19 cellular contexts compared by ENCODE assay signal in the genomic region with DNA sequence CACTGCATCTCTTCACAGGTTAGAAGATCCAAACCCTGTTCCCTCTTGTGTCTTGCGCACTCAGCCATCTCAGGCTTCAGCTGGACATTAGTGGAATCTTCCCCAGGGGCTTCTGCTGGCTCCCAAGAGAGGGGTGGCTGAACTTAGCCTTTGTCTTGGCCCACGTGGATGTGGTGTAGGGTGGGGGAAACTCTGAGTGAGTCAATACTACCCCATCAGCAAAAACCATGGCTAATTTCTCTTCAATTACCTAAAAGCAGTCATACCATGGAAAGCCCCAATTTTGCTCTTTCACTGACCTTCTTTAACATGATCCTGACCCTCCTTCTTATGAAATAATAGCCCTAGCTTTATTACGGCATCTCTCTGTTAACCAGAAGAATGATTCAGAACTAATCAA.
DNase-seq lines count a peak whose midpoint lies in the region; ATAC-seq and TF ChIP-seq lines count a peak whose summit lies in the region.
"Had no signal": no experiment of that assay in that cellular context is flagged by ENCODE, and none has a peak within 500 bp of the region (broad histone marks: within the 10 kb centered on the region; RNA-seq: fewer than 3 reads in every experiment).

No MANE protein-coding gene starts in this region.

- no peak for TF ChIP-seq POLR2A in lower leg skin (IDR thresholded peaks at IDR 0.05)

- H3K4me3 ChIP-seq in GM06990 (replicated peaks; ENCODE audit: low read depth, low read length) (no peak overlapping the region), lower leg skin (ENCODE audit: low read depth, poor library complexity, severe bottlenecking) (no peak overlapping the region)
- H3K4me3 ChIP-seq: tibial nerve had no signal

- no peaks in the 10 kb centered on the region for H3K36me3 ChIP-seq in GM06990 (ENCODE audit: control insufficient read depth, insufficient read depth, low read length)
- H3K36me3 ChIP-seq: tibial nerve had no signal

- ATAC-seq in GM19023 (IDR thresholded peaks at IDR 0.05; ENCODE audit: unreplicated experiment) (peak; percentile 89), HG02610 (IDR thresholded peaks at IDR 0.05; ENCODE audit: unreplicated experiment) (peak; percentile 90), HG03196 (IDR thresholded peaks at IDR 0.05; ENCODE audit: unreplicated experiment) (peak; percentile 56)
- ATAC-seq: left lobe of liver had no signal

- no peaks in the 10 kb centered on the region for H3K27me3 ChIP-seq in GM06990 (replicated peaks; ENCODE audit: control insufficient read depth, insufficient read depth, low read length)
- H3K27me3 ChIP-seq: tibial nerve had no signal

- intact Hi-C loops in lower leg skin (cut with DNase I; ENCODE audit: low total_unique reads) = no loop called here

- 85 to 89% methylated on average over 3 of the region's 3 CpGs for WGBS in lower leg skin, 2 donors

- peak; percentile 35 for DNase-seq in GM06990 (ENCODE audit: extremely low read depth, insufficient read length)
- no peak for DNase-seq in lower leg skin (ENCODE audit: low spot score in 2 of 2)
- no peak for DNase-seq in putamen (ENCODE audit: low spot score)
- DNase-seq in NCI-H2107 (lab: John Stamatoyannopoulos, UW) = no peak
- DNase-seq in activated T-cell treated with anti-CD3 and anti-CD28 coated beads for 4 hours = no peak
- DNase-seq: activated effector memory CD4-positive, alpha-beta T cell treated with Interleukin-2 at 50 U/mL for 16 hours; amygdala; DMS79; foreskin melanocyte; Karpas-422; NCI-H1105 treated with DMSO at 0.1 percent for 48 hours; NK-92 treated with Interleukin-12 subunit alpha and Interleukin-12 subunit beta, amount 100 ng/mL, for 24 hours; stimulated activated CD4-positive, alpha-beta T cell treated with anti-CD3 and anti-CD28 coated beads, Interleukin-4, amount 100 ng/mL, for 4 hours; T-helper 2 cell had no signal

- TF ChIP-seq CTCF in GM06990 (IDR thresholded peaks at IDR 0.05; ENCODE audit: insufficient read depth, low read length, poor library complexity, severe bottlenecking) (no peak), lower leg skin (IDR thresholded peaks at IDR 0.05) (no peak)
